In genomic region chr19:55355213-55355821, GRCh38 we compare ENCODE assay signal across 19 cellular contexts. TPM values are rescaled to one million over a fixed set of nuclear protein-coding genes. Genes with fewer than 3 reads are reported as not detected.
A peak's percentile ranks its signal among the peaks of the same experiment; 100 is the strongest.
DNase-seq lines count a peak whose midpoint lies in the region; ATAC-seq and TF ChIP-seq lines count a peak whose summit lies in the region.
"Had no signal": no experiment of that assay in that cellular context is flagged by ENCODE, and none has a peak within 500 bp of the region (broad histone marks: within the 10 kb centered on the region; RNA-seq: fewer than 3 reads in every experiment).

No MANE protein-coding gene starts in this region.

- H3K27me3 Mint-ChIP-seq in activated naive CD4-positive, alpha-beta T cell treated with anti-CD3 and anti-CD28 coated beads for 36 hours (ENCODE audit: low read depth) = peaks cover 49% of the 10 kb centered on the region
- peaks cover 41% of the 10 kb centered on the region for H3K27me3 Mint-ChIP-seq in osteocyte (ENCODE audit: unreplicated experiment)

- H3K27ac ChIP-seq in Panc1 (ENCODE audit: low read length) (no peak overlapping the region), suprapubic skin (no peak overlapping the region), neuronal stem cell (replicated peaks; ENCODE audit: low read length) (no peak overlapping the region)
- H3K27ac ChIP-seq: body of pancreas, gastrocnemius medialis, spleen had no signal

- H2BK12ac ChIP-seq in neuronal stem cell (ENCODE audit: low read length) = no peak overlapping the region

- H3K27ac Mint-ChIP-seq in activated naive CD4-positive, alpha-beta T cell treated with anti-CD3 and anti-CD28 coated beads for 36 hours = no peak overlapping the region
- H3K27ac Mint-ChIP-seq in activated naive CD4-positive, alpha-beta T cell treated with anti-CD3 and anti-CD28 coated beads, Interleukin-2, amount 50 U/mL, for 72 hours = no peak overlapping the region
- H3K27ac Mint-ChIP-seq in osteocyte (ENCODE audit: unreplicated experiment) = no peak overlapping the region
- H3K27ac Mint-ChIP-seq: effector memory CD8-positive, alpha-beta T cell; stimulated activated naive CD8-positive, alpha-beta T cell treated with anti-CD3 and anti-CD28 coated beads, Interleukin-15, amount 100 ng/mL, for 72 hours had no signal

- H2AFZ ChIP-seq in neuronal stem cell (ENCODE audit: low read length) = no peak overlapping the region

- no peak overlapping the region for H3K23ac ChIP-seq in neuronal stem cell (ENCODE audit: low read depth, low read length, poor library complexity)

- H3K79me1 ChIP-seq in neuronal stem cell (ENCODE audit: low read depth, low read length) = no peaks in the 10 kb centered on the region

- H3K4me3 ChIP-seq in Panc1 (ENCODE audit: low read depth in 2 of 2, low read length in 2 of 2) (no peak overlapping the region), suprapubic skin (peak overlapping the region; percentile 46), neuronal stem cell (ENCODE audit: low read length in 2 of 2) (peak overlapping the region in 1 of 2 donors; percentile 30)
- H3K4me3 ChIP-seq: body of pancreas had no signal

- no peak for TF ChIP-seq POLR2A in suprapubic skin (IDR thresholded peaks at IDR 0.05)

- CTCF ChIA-PET in activated naive CD4-positive, alpha-beta T cell treated with anti-CD3 and anti-CD28 coated beads for 36 hours (lab: Charles Lee) = no interaction called here
- CTCF ChIA-PET in Panc1 (lab: Charles Lee) = no interaction called here

- H3K14ac ChIP-seq in neuronal stem cell (ENCODE audit: low read length) = no peak overlapping the region

- H3K9me3 Mint-ChIP-seq in activated naive CD4-positive, alpha-beta T cell treated with anti-CD3 and anti-CD28 coated beads for 36 hours = no peaks in the 10 kb centered on the region
- no peaks in the 10 kb centered on the region for H3K9me3 Mint-ChIP-seq in activated naive CD4-positive, alpha-beta T cell treated with anti-CD3 and anti-CD28 coated beads, Interleukin-2, amount 50 U/mL, for 72 hours
- no peaks in the 10 kb centered on the region for H3K9me3 Mint-ChIP-seq in osteocyte (ENCODE audit: unreplicated experiment)
- H3K9me3 Mint-ChIP-seq: effector memory CD8-positive, alpha-beta T cell; stimulated activated naive CD8-positive, alpha-beta T cell treated with anti-CD3 and anti-CD28 coated beads, Interleukin-15, amount 100 ng/mL, for 72 hours had no signal

- no peak overlapping the region for H4K8ac ChIP-seq in neuronal stem cell (ENCODE audit: low read depth, low read length)

- H2BK15ac ChIP-seq in neuronal stem cell (ENCODE audit: low read length) = no peak overlapping the region

- no peak for DNase-seq in activated naive CD4-positive, alpha-beta T cell treated with anti-CD3 and anti-CD28 coated beads for 36 hours
- no peak for DNase-seq in activated naive CD4-positive, alpha-beta T cell treated with anti-CD3 and anti-CD28 coated beads, Interleukin-2, amount 50 U/mL, for 72 hours (ENCODE audit: low spot score in 2 of 2)
- DNase-seq in Panc1 (ENCODE audit: low read depth, low spot score) (no peak), suprapubic skin (ENCODE audit: low spot score in 2 of 2) (no peak), osteocyte (ENCODE audit: extremely low spot score, unreplicated experiment) (no peak), neuronal stem cell (ENCODE audit: low spot score) (no peak)
- no peak for DNase-seq in stimulated activated naive CD4-positive, alpha-beta T cell (lab: John Stamatoyannopoulos, UW)
- DNase-seq: activated CD8-positive, alpha-beta memory T cell treated with anti-CD3 and anti-CD28 coated beads for 24 hours; activated gamma-delta T cell treated with Interleukin-2 at 50 U/mL for 16 hours; body of pancreas; DMS53; effector memory CD8-positive, alpha-beta T cell; gastrocnemius medialis; NCI-H1694; spleen; stimulated activated naive CD8-positive, alpha-beta T cell treated with anti-CD3 and anti-CD28 coated beads, Interleukin-15, amount 100 ng/mL, for 72 hours had no signal

- H3K9me3 ChIP-seq in Panc1 (ENCODE audit: control insufficient read depth, insufficient read depth, low read depth, low read length) (no peaks in the 10 kb centered on the region), suprapubic skin (no peaks in the 10 kb centered on the region), neuronal stem cell (replicated peaks in 1 of 2; ENCODE audit: control insufficient read depth in 2 of 2, insufficient read depth in 1 of 2, low read depth in 1 of 2, low read length in 2 of 2) (no peaks in the 10 kb centered on the region)
- H3K9me3 ChIP-seq: body of pancreas, gastrocnemius medialis, spleen had no signal

- no peak overlapping the region for H3K9ac ChIP-seq in neuronal stem cell (ENCODE audit: low read depth, low read length, poor library complexity)

- WGBS in suprapubic skin = no CpG with 5 or more reads among the region's 13 CpGs
- WGBS in neuronal stem cell (ENCODE audit: extremely low coverage in 2 of 2, insufficient read length in 2 of 2, insufficient replicate concordance in 1 of 2), 2 donors = no CpG with 5 or more reads among the region's 13 CpGs

- no peak overlapping the region for H3K4me2 ChIP-seq in neuronal stem cell (ENCODE audit: insufficient read depth, low read length, poor library complexity, severe bottlenecking)

- no TSS peak for BruUV-seq in Panc1 (replicated peaks; lab: Mats Ljungman, UMichigan)

- ATAC-seq in activated naive CD4-positive, alpha-beta T cell treated with anti-CD3 and anti-CD28 coated beads, Interleukin-2, amount 50 U/mL, for 72 hours = no peak
- ATAC-seq in Panc1 = peak; percentile 21
- peak; percentile 52 for ATAC-seq in esophagus mucosa
- ATAC-seq: body of pancreas; effector memory CD8-positive, alpha-beta T cell; gastrocnemius medialis had no signal

- H3K36me3 ChIP-seq in Panc1 (ENCODE audit: control insufficient read depth, insufficient read depth, low read length) (no peaks in the 10 kb centered on the region), suprapubic skin (no peaks in the 10 kb centered on the region), neuronal stem cell (replicated peaks in 1 of 2; ENCODE audit: control insufficient read depth in 2 of 2, insufficient read depth in 2 of 2, low read length in 2 of 2) (no peaks in the 10 kb centered on the region)
- H3K36me3 ChIP-seq: gastrocnemius medialis, spleen had no signal

- POLR2A ChIA-PET in Panc1 (lab: Charles Lee) = no interaction called here

- intact Hi-C loops in activated naive CD4-positive, alpha-beta T cell treated with anti-CD3 and anti-CD28 coated beads for 36 hours (cut with micrococcal nuclease) = no loop called here
- intact Hi-C loops in Panc1 (cut with micrococcal nuclease; ENCODE audit: unreplicated experiment) = no loop called here

- no peak overlapping the region for H3K4ac ChIP-seq in neuronal stem cell (ENCODE audit: low read length)

- no peak overlapping the region for H3K18ac ChIP-seq in neuronal stem cell (ENCODE audit: low read length)

- no peak for TF ChIP-seq EP300 in suprapubic skin (IDR thresholded peaks at IDR 0.05)

- H3K27me3 ChIP-seq in Panc1 (ENCODE audit: control insufficient read depth, insufficient read depth, low read length) (no peaks in the 10 kb centered on the region), suprapubic skin (peaks cover 49% of the 10 kb centered on the region), neuronal stem cell (ENCODE audit: control insufficient read depth in 3 of 3, insufficient read depth in 3 of 3, low read depth in 1 of 3, low read length in 3 of 3) (peaks cover 7 to 65% (median 54%) of the 10 kb centered on the region in 3 experiments)

- H3K36me3 Mint-ChIP-seq in activated naive CD4-positive, alpha-beta T cell treated with anti-CD3 and anti-CD28 coated beads for 36 hours (ENCODE audit: low read depth) = no peaks in the 10 kb centered on the region
- H3K36me3 Mint-ChIP-seq in activated naive CD4-positive, alpha-beta T cell treated with anti-CD3 and anti-CD28 coated beads, Interleukin-2, amount 50 U/mL, for 72 hours = no peaks in the 10 kb centered on the region
- no peaks in the 10 kb centered on the region for H3K36me3 Mint-ChIP-seq in osteocyte (ENCODE audit: unreplicated experiment)

- H4K91ac ChIP-seq in neuronal stem cell (ENCODE audit: low read depth, low read length, poor library complexity) = no peak overlapping the region

- peaks cover 15% of the 10 kb centered on the region for H3K4me1 Mint-ChIP-seq in activated naive CD4-positive, alpha-beta T cell treated with anti-CD3 and anti-CD28 coated beads for 36 hours (ENCODE audit: low read depth)
- H3K4me1 Mint-ChIP-seq in osteocyte (ENCODE audit: unreplicated experiment) = peaks cover 18% of the 10 kb centered on the region

- H3K4me1 ChIP-seq in Panc1 (ENCODE audit: control insufficient read depth, insufficient read depth, low read length) = peaks cover 12% of the 10 kb centered on the region
- peaks cover 25% of the 10 kb centered on the region for H3K4me1 ChIP-seq in suprapubic skin
- H3K4me1 ChIP-seq in neuronal stem cell (ENCODE audit: control insufficient read depth in 2 of 2, insufficient read depth in 1 of 2, low read depth in 1 of 2, low read length in 2 of 2) = peaks cover 7% of the 10 kb centered on the region in 2 donors

- no peak overlapping the region for H2AK5ac ChIP-seq in neuronal stem cell (ENCODE audit: low read depth, low read length)

- in situ Hi-C loops in Panc1 (cut with HindIII; ENCODE audit: low pct_unique_long_range_greater_than_20kb, low sequenced_read_pairs) = no loop called here

- TF ChIP-seq CTCF in Panc1 (IDR thresholded peaks at IDR 0.05) (no peak), suprapubic skin (IDR thresholded peaks at IDR 0.05) (no peak), osteocyte (IDR thresholded peaks at IDR 0.05) (no peak)

- H2BK5ac ChIP-seq in neuronal stem cell (ENCODE audit: low read length) = no peak overlapping the region

- no peak overlapping the region for H2BK120ac ChIP-seq in neuronal stem cell (ENCODE audit: low read depth, low read length)

- H3K4me3 Mint-ChIP-seq in activated naive CD4-positive, alpha-beta T cell treated with anti-CD3 and anti-CD28 coated beads for 36 hours = peak overlapping the region; percentile 3
- H3K4me3 Mint-ChIP-seq in osteocyte (ENCODE audit: unreplicated experiment) = no peak overlapping the region
- H3K4me3 Mint-ChIP-seq: effector memory CD8-positive, alpha-beta T cell had no signal

RNA-seq across cellular contexts. Expression of gene COX6B2, which starts 0.8 kb away (rescaled TPM):
- total RNA-seq in activated naive CD4-positive, alpha-beta T cell treated with anti-CD3 and anti-CD28 coated beads for 36 hours = under 1 TPM; 0.57 to 0.64 TPM
- under 1 TPM; 0.39 to 0.95 TPM for total RNA-seq in activated naive CD4-positive, alpha-beta T cell treated with anti-CD3 and anti-CD28 coated beads, Interleukin-2, amount 50 U/mL, for 72 hours
- total RNA-seq in Panc1 (2021; ENCODE audit: unreplicated experiment) = 5.6 TPM
- 8.4 TPM for polyA plus RNA-seq in Panc1 (2012; ENCODE audit: insufficient read length)
- 0.56 TPM for total RNA-seq in esophagus mucosa
- total RNA-seq in suprapubic skin = 1 to 10 TPM in 3 of 4 donors, under 1 TPM in 1; 0.47 to 1.9 (median 1.3) TPM
- total RNA-seq in osteocyte = not detected in 2 replicates
- 0.81 TPM for polyA plus RNA-seq in neuronal stem cell (2013, experiment 1 of 2)
- polyA plus RNA-seq in neuronal stem cell (2013, experiment 2 of 2) = 0.71 TPM
- total RNA-seq: gastrocnemius medialis had no signal

RNA-seq across cellular contexts. Expression of gene GARIN5B, which starts 7.7 kb away (rescaled TPM):
- not detected for total RNA-seq in activated naive CD4-positive, alpha-beta T cell treated with anti-CD3 and anti-CD28 coated beads for 36 hours
- total RNA-seq in activated naive CD4-positive, alpha-beta T cell treated with anti-CD3 and anti-CD28 coated beads, Interleukin-2, amount 50 U/mL, for 72 hours = not detected
- not detected for total RNA-seq in Panc1 (2021; ENCODE audit: unreplicated experiment)
- polyA plus RNA-seq in Panc1 (2012; ENCODE audit: insufficient read length) = not detected
- total RNA-seq in esophagus mucosa = not detected
- not detected for total RNA-seq in suprapubic skin
- not detected in 2 replicates for total RNA-seq in osteocyte
- polyA plus RNA-seq in neuronal stem cell (2013, experiment 1 of 2) = 0.08 TPM
- 0.08 TPM for polyA plus RNA-seq in neuronal stem cell (2013, experiment 2 of 2)
- total RNA-seq: body of pancreas, gastrocnemius medialis, posterior vena cava, SK-MEL-5, spleen had no signal
- polyA plus RNA-seq: spleen had no signal

RNA-seq across cellular contexts. Expression of gene IL11, which starts 14.9 kb away (rescaled TPM):
- total RNA-seq in activated naive CD4-positive, alpha-beta T cell treated with anti-CD3 and anti-CD28 coated beads for 36 hours = not detected
- under 1 TPM in 1 of 2 donors, not detected in 1; 0.32 TPM for total RNA-seq in activated naive CD4-positive, alpha-beta T cell treated with anti-CD3 and anti-CD28 coated beads, Interleukin-2, amount 50 U/mL, for 72 hours
- total RNA-seq in Panc1 (2021; ENCODE audit: unreplicated experiment) = 4.4 TPM
- 3.6 TPM for polyA plus RNA-seq in Panc1 (2012; ENCODE audit: insufficient read length)
- 0.24 TPM for total RNA-seq in esophagus mucosa
- total RNA-seq in suprapubic skin = 1 to 10 TPM in 3 of 4 donors, under 1 TPM in 1; 0.97 to 1.7 (median 1.2) TPM
- 0.91 and 1.0 TPM in 2 replicates for total RNA-seq in osteocyte
- polyA plus RNA-seq in neuronal stem cell (2013, experiment 1 of 2) = 1.1 TPM
- polyA plus RNA-seq in neuronal stem cell (2013, experiment 2 of 2) = 1.1 TPM
- total RNA-seq: body of pancreas, posterior vena cava, SK-MEL-5 had no signal

RNA-seq across cellular contexts. Expression of gene KMT5C, which starts 15.6 kb away (rescaled TPM):
- total RNA-seq in activated naive CD4-positive, alpha-beta T cell treated with anti-CD3 and anti-CD28 coated beads for 36 hours = 10 to 100 TPM; 45.9 to 47.1 TPM
- 10 to 100 TPM; 30.7 to 56.2 TPM for total RNA-seq in activated naive CD4-positive, alpha-beta T cell treated with anti-CD3 and anti-CD28 coated beads, Interleukin-2, amount 50 U/mL, for 72 hours
- total RNA-seq in Panc1 (2021; ENCODE audit: unreplicated experiment) (30.6 TPM), esophagus mucosa (4.4 TPM), suprapubic skin (10 to 100 TPM; 17.3 to 61.8 (median 39.1) TPM), osteocyte (12.4 and 18.6 TPM in 2 replicates)
- 27.7 TPM for polyA plus RNA-seq in Panc1 (2012; ENCODE audit: insufficient read length)
- 46.5 TPM for polyA plus RNA-seq in neuronal stem cell (2013, experiment 1 of 2)
- polyA plus RNA-seq in neuronal stem cell (2013, experiment 2 of 2) = 47.0 TPM

RNA-seq across cellular contexts. Expression of gene TMEM190, which starts 21.3 kb away (rescaled TPM):
- not detected for total RNA-seq in activated naive CD4-positive, alpha-beta T cell treated with anti-CD3 and anti-CD28 coated beads for 36 hours
- not detected for total RNA-seq in activated naive CD4-positive, alpha-beta T cell treated with anti-CD3 and anti-CD28 coated beads, Interleukin-2, amount 50 U/mL, for 72 hours
- 0.74 TPM for total RNA-seq in Panc1 (2021; ENCODE audit: unreplicated experiment)
- not detected for polyA plus RNA-seq in Panc1 (2012; ENCODE audit: insufficient read length)
- total RNA-seq in esophagus mucosa = not detected
- not detected for total RNA-seq in suprapubic skin
- total RNA-seq in osteocyte = not detected in 2 replicates
- 0.85 TPM for polyA plus RNA-seq in neuronal stem cell (2013, experiment 1 of 2)
- polyA plus RNA-seq in neuronal stem cell (2013, experiment 2 of 2) = 0.46 TPM
- total RNA-seq: body of pancreas, gastrocnemius medialis, posterior vena cava, SK-MEL-5, spleen had no signal

Comparison
In these comparisons a context has a peak if more than half of its experiments do, and no peak if none do; other contexts are left out.
1. ATAC-seq: peak in Panc1 (single experiment) and esophagus mucosa (single experiment); none in activated naive CD4-positive, alpha-beta T cell treated with anti-CD3 and anti-CD28 coated beads, Interleukin-2, amount 50 U/mL, for 72 hours (0 of 2).